Comparison of ENCODE assay signal across 20 cellular contexts in the genomic region with DNA sequence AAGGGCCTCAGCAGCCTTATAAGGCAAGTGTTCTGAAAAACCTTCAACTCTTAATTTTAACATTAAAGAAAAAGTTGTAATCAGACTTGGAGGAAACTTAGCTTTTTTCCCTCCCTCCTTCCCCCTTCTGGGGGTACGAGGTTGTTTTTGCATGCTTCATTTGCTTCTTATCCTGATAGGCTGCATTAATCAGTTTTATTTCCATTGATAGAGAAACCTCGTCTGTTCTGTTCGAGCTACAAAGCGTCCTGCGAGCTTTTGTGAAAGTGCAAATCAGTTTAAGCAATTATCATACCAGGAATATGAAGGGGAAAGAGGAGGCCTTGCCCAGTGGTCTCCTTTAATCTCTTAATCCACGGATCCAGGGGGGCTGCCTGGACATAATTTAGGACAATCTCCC. TPM values are rescaled to one million over a fixed set of nuclear protein-coding genes. Genes with fewer than 3 reads are reported as not detected.
"Had no signal": no experiment of that assay in that cellular context is flagged by ENCODE, and none has a peak within 500 bp of the region (broad histone marks: within the 10 kb centered on the region; RNA-seq: fewer than 3 reads in every experiment).

No MANE protein-coding gene starts in this region.

- H2AFZ ChIP-seq: hepatocyte had no signal

- H3K4me3 ChIP-seq: colonic mucosa, hepatocyte, thoracic aorta, upper lobe of left lung had no signal

- DNase-seq: activated CD4-positive, alpha-beta memory T cell treated with anti-CD3 and anti-CD28 coated beads for 36 hours; activated CD4-positive, alpha-beta T cell treated with anti-CD3 and anti-CD28 coated beads for 4 hours; activated CD4-positive, CD25-positive, alpha-beta regulatory T cell; activated effector memory CD4-positive, alpha-beta T cell treated with anti-CD3 and anti-CD28 coated beads, Interleukin-2, amount 50 U/mL, for 16 hours; activated naive CD4-positive, alpha-beta T cell treated with anti-CD3 and anti-CD28 coated beads, Interleukin-2, amount 10 ng/mL, durations not matched to agents 7 days and 5 days; anterior cingulate cortex; colonic mucosa; endodermal cell; foreskin fibroblast; occipital lobe; stimulated activated CD4-positive, alpha-beta T cell treated with anti-CD3 and anti-CD28 coated beads, Interleukin-4, amount 100 ng/mL, for 24 hours; stimulated activated naive CD4-positive, alpha-beta T cell treated with Interleukin-2 at 50 U/mL for 16 hours; upper lobe of left lung had no signal

- H3K27ac Mint-ChIP-seq: activated CD4-positive, alpha-beta memory T cell treated with anti-CD3 and anti-CD28 coated beads for 36 hours; activated naive CD4-positive, alpha-beta T cell treated with anti-CD3 and anti-CD28 coated beads, Interleukin-2, amount 10 ng/mL, durations not matched to agents 7 days and 5 days; endodermal cell; natural killer cell treated with Interleukin-12 subunit alpha and Interleukin-12 subunit beta and Interleukin-15 and Interleukin-18, amount 100 ng/mL, for 72 hours had no signal

- H3K9me3 Mint-ChIP-seq: activated CD4-positive, alpha-beta memory T cell treated with anti-CD3 and anti-CD28 coated beads for 36 hours; activated naive CD4-positive, alpha-beta T cell treated with anti-CD3 and anti-CD28 coated beads, Interleukin-2, amount 10 ng/mL, durations not matched to agents 7 days and 5 days; central memory CD8-positive, alpha-beta T cell; endodermal cell; natural killer cell treated with Interleukin-12 subunit alpha and Interleukin-12 subunit beta and Interleukin-15 and Interleukin-18, amount 100 ng/mL, for 72 hours had no signal

- H3K36me3 ChIP-seq: colonic mucosa, thoracic aorta, upper lobe of left lung had no signal

- H3K4me3 Mint-ChIP-seq: activated CD4-positive, alpha-beta memory T cell treated with anti-CD3 and anti-CD28 coated beads for 36 hours; activated naive CD4-positive, alpha-beta T cell treated with anti-CD3 and anti-CD28 coated beads, Interleukin-2, amount 10 ng/mL, durations not matched to agents 7 days and 5 days; central memory CD8-positive, alpha-beta T cell; endodermal cell; natural killer cell treated with Interleukin-12 subunit alpha and Interleukin-12 subunit beta and Interleukin-15 and Interleukin-18, amount 100 ng/mL, for 72 hours had no signal

- H3K79me2 ChIP-seq: hepatocyte had no signal

- ATAC-seq: natural killer cell treated with Interleukin-12 subunit alpha and Interleukin-12 subunit beta and Interleukin-15 and Interleukin-18, amount 100 ng/mL, for 72 hours had no signal

- H3K4me2 ChIP-seq: hepatocyte had no signal

- H3K9me3 ChIP-seq: colonic mucosa, thoracic aorta, upper lobe of left lung had no signal

- H3K27ac ChIP-seq: colonic mucosa, hepatocyte, thoracic aorta, upper lobe of left lung had no signal

- H3K36me3 Mint-ChIP-seq: activated CD4-positive, alpha-beta memory T cell treated with anti-CD3 and anti-CD28 coated beads for 36 hours had no signal

RNA-seq across cellular contexts. Expression of a gene that starts 7.5 kb away (rescaled TPM):
- total RNA-seq: activated CD4-positive, alpha-beta memory T cell treated with anti-CD3 and anti-CD28 coated beads for 36 hours; colonic mucosa; hepatocyte; liver; natural killer cell treated with Interleukin-12 subunit alpha and Interleukin-12 subunit beta and Interleukin-15 and Interleukin-18, amount 100 ng/mL, for 72 hours; SK-MEL-5; T-helper 1 cell treated with Interleukin-12 subunit alpha and Interleukin-12 subunit beta and Interleukin-4 antibody, amounts not matched to agents 30 ng/mL and 1 ng/mL, for 36 hours; thoracic aorta had no signal
- polyA plus RNA-seq: hepatocyte, liver had no signal
